ENCODE assay signal across 11 cellular contexts in genomic region chr11:112837162-112837826, GRCh38.
DNase-seq lines count a peak whose midpoint lies in the region; ATAC-seq and TF ChIP-seq lines count a peak whose summit lies in the region.
"Had no signal": no experiment of that assay in that cellular context is flagged by ENCODE, and none has a peak within 500 bp of the region (broad histone marks: within the 10 kb centered on the region; RNA-seq: fewer than 3 reads in every experiment).

No MANE protein-coding gene starts in this region.

- no peak overlapping the region for H3K4ac ChIP-seq in mesenchymal stem cell (ENCODE audit: low read depth in 1 of 2, low read length in 2 of 2)

- H3K27ac ChIP-seq in mesenchymal stem cell (ENCODE audit: low read length, poor library complexity, severe bottlenecking), result no peak overlapping the region

- no peak overlapping the region for H3K4me3 Mint-ChIP-seq in natural killer cell treated with Interleukin-12 subunit alpha and Interleukin-12 subunit beta and Interleukin-15 and Interleukin-18, amount 100 ng/mL, for 72 hours

- no peak overlapping the region for H4K8ac ChIP-seq in mesenchymal stem cell (ENCODE audit: low read length)

- H2BK120ac ChIP-seq in mesenchymal stem cell (ENCODE audit: low read depth, low read length), result no peak overlapping the region

- H3K79me1 ChIP-seq in mesenchymal stem cell (replicated peaks; ENCODE audit: low read length, poor library complexity, severe bottlenecking), result no peaks in the 10 kb centered on the region

- DNase-seq in NCI-H460 (ENCODE audit: extremely low read depth, low read depth), result peak; percentile 6
- peak; percentile 18 for DNase-seq in cerebellum (ENCODE audit: low spot score)
- no peak for DNase-seq in natural killer cell treated with Interleukin-12 subunit alpha and Interleukin-12 subunit beta and Interleukin-15 and Interleukin-18, amount 100 ng/mL, for 72 hours (ENCODE audit: low spot score)
- DNase-seq in NCI-H1694 (lab: John Stamatoyannopoulos, UW), result no peak
- DNase-seq in DMS79 (lab: John Stamatoyannopoulos, UW), result no peak
- no peak for DNase-seq in mesenchymal stem cell
- DNase-seq: amniotic stem cell, HCEC 1CT, small intestine had no signal

- no peaks in the 10 kb centered on the region for H3K9me3 ChIP-seq in mesenchymal stem cell (ENCODE audit: control insufficient read depth, low read length)

- no peaks in the 10 kb centered on the region for H3K27me3 Mint-ChIP-seq in natural killer cell treated with Interleukin-12 subunit alpha and Interleukin-12 subunit beta and Interleukin-15 and Interleukin-18, amount 100 ng/mL, for 72 hours

- H3K18ac ChIP-seq in mesenchymal stem cell (ENCODE audit: low read depth in 1 of 2, low read length in 2 of 2), result no peak overlapping the region

- no peak overlapping the region for H2BK5ac ChIP-seq in mesenchymal stem cell (ENCODE audit: low read depth, low read length, poor library complexity, severe bottlenecking)

- 0 out of 2 replicates have a peak, but pooled peaks have one; percentile 23 for TF ChIP-seq CTCF in GM12874 (IDR thresholded peaks at IDR 0.05; ENCODE audit: insufficient read depth, low read depth, low read length)

- H3K4me1 Mint-ChIP-seq in natural killer cell treated with Interleukin-12 subunit alpha and Interleukin-12 subunit beta and Interleukin-15 and Interleukin-18, amount 100 ng/mL, for 72 hours (ENCODE audit: low read depth in 2 of 2), result peaks cover 13 to 26% of the 10 kb centered on the region in 2 donors

- H2AFZ ChIP-seq in mesenchymal stem cell (ENCODE audit: low read depth, low read length), result no peak overlapping the region

- H3K9ac ChIP-seq in mesenchymal stem cell (ENCODE audit: low read length), result no peak overlapping the region

- no peak overlapping the region for H3K14ac ChIP-seq in mesenchymal stem cell (ENCODE audit: low read length in 2 of 2)

- H3K4me1 ChIP-seq in mesenchymal stem cell (ENCODE audit: control insufficient read depth, insufficient read depth, low read depth, low read length), result no peaks in the 10 kb centered on the region

- H3K27me3 ChIP-seq in mesenchymal stem cell (ENCODE audit: control insufficient read depth in 1 of 2, insufficient read depth in 1 of 2, low read length in 2 of 2), result peaks cover 0 to 17% of the 10 kb centered on the region in 2 experiments

- no peak overlapping the region for H3K23ac ChIP-seq in mesenchymal stem cell (ENCODE audit: low read length in 2 of 2)

- H2BK12ac ChIP-seq in mesenchymal stem cell (ENCODE audit: low read length in 2 of 2), result no peak overlapping the region

- no peak overlapping the region for H3K4me3 ChIP-seq in mesenchymal stem cell (ENCODE audit: insufficient read depth in 1 of 2, low read depth in 1 of 2, low read length in 2 of 2)

- no peak overlapping the region for H2AK5ac ChIP-seq in mesenchymal stem cell (ENCODE audit: low read length, severe bottlenecking)

- H3K9me3 Mint-ChIP-seq in natural killer cell treated with Interleukin-12 subunit alpha and Interleukin-12 subunit beta and Interleukin-15 and Interleukin-18, amount 100 ng/mL, for 72 hours, result peaks cover 3% of the 10 kb centered on the region

- no peaks in the 10 kb centered on the region for H3K36me3 Mint-ChIP-seq in natural killer cell treated with Interleukin-12 subunit alpha and Interleukin-12 subunit beta and Interleukin-15 and Interleukin-18, amount 100 ng/mL, for 72 hours

- no peak overlapping the region for H3K4me2 ChIP-seq in mesenchymal stem cell (ENCODE audit: low read length, poor library complexity, severe bottlenecking)

- H3K36me3 ChIP-seq in mesenchymal stem cell (ENCODE audit: control insufficient read depth in 1 of 2, insufficient read depth in 2 of 2, low read depth in 1 of 2, low read length in 2 of 2), result no peaks in the 10 kb centered on the region

- WGBS in mesenchymal stem cell, result 76% methylated on average over 8 of the region's 8 CpGs

- H4K91ac ChIP-seq in mesenchymal stem cell (ENCODE audit: low read length), result no peak overlapping the region

- H2BK15ac ChIP-seq in mesenchymal stem cell (ENCODE audit: low read depth, poor library complexity, severe bottlenecking), result no peak overlapping the region

- ATAC-seq in natural killer cell treated with Interleukin-12 subunit alpha and Interleukin-12 subunit beta and Interleukin-15 and Interleukin-18, amount 100 ng/mL, for 72 hours, result peak; percentile 59 to 61
- ATAC-seq in HG02798 (IDR thresholded peaks at IDR 0.05; ENCODE audit: poor library complexity, unreplicated experiment), result no peak

- peak overlapping the region in 1 of 2 donors; percentile 69 for H3K27ac Mint-ChIP-seq in natural killer cell treated with Interleukin-12 subunit alpha and Interleukin-12 subunit beta and Interleukin-15 and Interleukin-18, amount 100 ng/mL, for 72 hours

Comparison
In these comparisons a context has a peak if more than half of its experiments do, and no peak if none do; other contexts are left out.
1. DNase-seq: peak in NCI-H460 (single experiment) and cerebellum (single experiment); none in natural killer cell treated with Interleukin-12 subunit alpha and Interleukin-12 subunit beta and Interleukin-15 and Interleukin-18, amount 100 ng/mL, for 72 hours (single experiment), NCI-H1694 (single experiment), DMS79 (single experiment) and mesenchymal stem cell (single experiment).